Comparison of ENCODE assay signal across 19 cellular contexts in the genomic region with DNA sequence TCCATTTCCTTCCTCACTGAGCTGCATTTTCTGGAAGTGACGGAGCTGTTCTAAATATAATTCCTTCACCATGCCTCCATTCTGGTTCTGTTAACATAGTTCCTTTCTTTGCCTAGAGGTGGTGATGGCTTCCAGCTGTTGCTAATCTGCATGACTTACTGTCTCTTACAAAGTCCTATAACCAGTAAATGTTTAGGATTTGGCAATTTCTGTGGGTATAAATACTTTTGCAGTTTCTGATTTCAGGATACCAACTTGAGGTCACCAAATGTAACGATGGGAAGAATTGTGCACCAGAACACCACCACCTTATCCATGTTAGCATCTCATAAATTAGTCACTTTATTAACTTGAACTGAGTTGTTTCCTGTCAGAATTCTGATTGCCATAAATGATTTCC.
DNase-seq lines count a peak whose midpoint lies in the region; ATAC-seq and TF ChIP-seq lines count a peak whose summit lies in the region.
"Had no signal": no experiment of that assay in that cellular context is flagged by ENCODE, and none has a peak within 500 bp of the region (broad histone marks: within the 10 kb centered on the region; RNA-seq: fewer than 3 reads in every experiment).

No MANE protein-coding gene starts in this region.

- H3K23ac ChIP-seq in mesendoderm (ENCODE audit: low read length) = no peak overlapping the region

- no peak overlapping the region for H2BK5ac ChIP-seq in mesendoderm (ENCODE audit: low read length)

- H4K5ac ChIP-seq in mesendoderm (ENCODE audit: low read length) = no peak overlapping the region

- WGBS in mesendoderm (ENCODE audit: extremely low coverage, insufficient coverage, low lambda C conversion rate) = no CpG with 5 or more reads among the region's 2 CpGs

- no peak overlapping the region for H3K18ac ChIP-seq in mesendoderm (ENCODE audit: low read length)

- DNase-seq in AG08396 (ENCODE audit: low spot score) (peak; percentile 39), HFFc6 (peak; percentile 61), dedifferentiated amniotic fluid mesenchymal stem cell (ENCODE audit: extremely low spot score) (peak; percentile 78), mesendoderm (peak; percentile 27), NCI-H345 treated with DMSO at 0.1 percent for 48 hours (lab: John Stamatoyannopoulos, UW; ENCODE audit: unreplicated experiment) (no peak)
- DNase-seq in activated effector memory CD4-positive, alpha-beta T cell treated with Interleukin-2 at 50 U/mL for 16 hours = no peak
- no peak for DNase-seq in activated CD4-positive, alpha-beta T cell treated with anti-CD3 and anti-CD28 coated beads, Interleukin-2, amount 50 U/mL, for 4 hours
- DNase-seq in stimulated activated naive CD8-positive, alpha-beta T cell treated with anti-CD3 and anti-CD28 coated beads, Interleukin-15, amount 100 ng/mL, for 72 hours = no peak
- DNase-seq: activated T-cell treated with anti-CD3 and anti-CD28 coated beads for 4 hours; DMS153; NCI-H2029; NCI-H69; pancreas; stimulated activated CD4-positive, alpha-beta T cell treated with anti-CD3 and anti-CD28 coated beads, Interleukin-12 subunit alpha, Interleukin-12 subunit beta, amount 100 ng/mL, for 4 hours; substantia nigra; T-helper 17 cell had no signal

- H3K36me3 ChIP-seq in mesendoderm (ENCODE audit: control insufficient read depth, insufficient read depth, low read length) = no peaks in the 10 kb centered on the region
- H3K36me3 ChIP-seq: pancreas had no signal

- no peak overlapping the region for H3K56ac ChIP-seq in mesendoderm (ENCODE audit: low read length)

- H2BK120ac ChIP-seq in mesendoderm (ENCODE audit: low read depth, low read length) = no peak overlapping the region

- no peak overlapping the region for H3K4me3 ChIP-seq in mesendoderm (ENCODE audit: low read length)
- H3K4me3 ChIP-seq: pancreas had no signal

- no peak overlapping the region for H4K8ac ChIP-seq in mesendoderm (ENCODE audit: low read depth, low read length)

- H3K4me2 ChIP-seq in mesendoderm (ENCODE audit: low read length) = no peak overlapping the region

- H3K27me3 ChIP-seq in mesendoderm (ENCODE audit: insufficient read depth, low read length, poor library complexity) = no peaks in the 10 kb centered on the region
- H3K27me3 ChIP-seq: pancreas had no signal

- H3K36me3 Mint-ChIP-seq in HFFc6 (ENCODE audit: low read depth) = peaks cover 26% of the 10 kb centered on the region
- H3K36me3 Mint-ChIP-seq: activated naive CD8-positive, alpha-beta T cell; memory B cell had no signal

- no peaks in the 10 kb centered on the region for H3K79me1 ChIP-seq in mesendoderm (ENCODE audit: low read length)

- H3K4ac ChIP-seq in mesendoderm (ENCODE audit: low read depth, low read length) = no peak overlapping the region

- H3K27ac ChIP-seq in mesendoderm (ENCODE audit: low read depth, low read length) = no peak overlapping the region
- H3K27ac ChIP-seq: pancreas had no signal

- no peak for ATAC-seq in stimulated activated naive CD8-positive, alpha-beta T cell treated with anti-CD3 and anti-CD28 coated beads, Interleukin-15, amount 100 ng/mL, for 72 hours
- ATAC-seq: HCT116, pancreas, T-helper 17 cell had no signal

- H3K4me1 ChIP-seq in mesendoderm (ENCODE audit: control insufficient read depth, low read depth, low read length) = peaks cover 2% of the 10 kb centered on the region
- H3K4me1 ChIP-seq: pancreas had no signal

- peak overlapping the region; percentile 64 for H2BK15ac ChIP-seq in mesendoderm (replicated peaks; ENCODE audit: low read depth)

- no peak overlapping the region for H2AK5ac ChIP-seq in mesendoderm (ENCODE audit: low read length)

- H3K27ac Mint-ChIP-seq in HFFc6 = peak overlapping the region; percentile 83
- H3K27ac Mint-ChIP-seq in stimulated activated naive CD8-positive, alpha-beta T cell treated with anti-CD3 and anti-CD28 coated beads, Interleukin-15, amount 100 ng/mL, for 72 hours = no peak overlapping the region
- H3K27ac Mint-ChIP-seq: activated naive CD8-positive, alpha-beta T cell; memory B cell; T-helper 17 cell had no signal

- H3K27me3 Mint-ChIP-seq in HFFc6 (ENCODE audit: insufficient read depth) = no peaks in the 10 kb centered on the region
- no peaks in the 10 kb centered on the region for H3K27me3 Mint-ChIP-seq in stimulated activated naive CD8-positive, alpha-beta T cell treated with anti-CD3 and anti-CD28 coated beads, Interleukin-15, amount 100 ng/mL, for 72 hours
- H3K27me3 Mint-ChIP-seq: T-helper 17 cell had no signal

- peaks cover 81% of the 10 kb centered on the region for H3K4me1 Mint-ChIP-seq in HFFc6 (ENCODE audit: low read depth)
- H3K4me1 Mint-ChIP-seq in stimulated activated naive CD8-positive, alpha-beta T cell treated with anti-CD3 and anti-CD28 coated beads, Interleukin-15, amount 100 ng/mL, for 72 hours = no peaks in the 10 kb centered on the region
- H3K4me1 Mint-ChIP-seq: memory B cell, T-helper 17 cell had no signal

- H3K9ac ChIP-seq in mesendoderm (ENCODE audit: low read length) = no peak overlapping the region

- no peaks in the 10 kb centered on the region for H3K79me2 ChIP-seq in mesendoderm (ENCODE audit: control insufficient read depth, insufficient read depth, low read length)

- peaks cover 18% of the 10 kb centered on the region for H3K9me3 Mint-ChIP-seq in HFFc6
- peaks cover 0 to 8% of the 10 kb centered on the region in 2 donors for H3K9me3 Mint-ChIP-seq in stimulated activated naive CD8-positive, alpha-beta T cell treated with anti-CD3 and anti-CD28 coated beads, Interleukin-15, amount 100 ng/mL, for 72 hours

- peak; percentile 31 for TF ChIP-seq CTCF in HFFc6 (IDR thresholded peaks at IDR 0.05)

- H3K4me3 Mint-ChIP-seq in HFFc6 = peak overlapping the region; percentile 63
- H3K4me3 Mint-ChIP-seq in stimulated activated naive CD8-positive, alpha-beta T cell treated with anti-CD3 and anti-CD28 coated beads, Interleukin-15, amount 100 ng/mL, for 72 hours = no peak overlapping the region
- H3K4me3 Mint-ChIP-seq: activated naive CD8-positive, alpha-beta T cell; memory B cell; T-helper 17 cell had no signal

Comparison
In these comparisons a context has a peak if more than half of its experiments do, and no peak if none do; other contexts are left out.
1. DNase-seq: peak in AG08396 (single experiment), HFFc6 (single experiment), dedifferentiated amniotic fluid mesenchymal stem cell (single experiment) and mesendoderm (single experiment); none in activated effector memory CD4-positive, alpha-beta T cell treated with Interleukin-2 at 50 U/mL for 16 hours (single experiment), NCI-H345 treated with DMSO at 0.1 percent for 48 hours (single experiment), activated CD4-positive, alpha-beta T cell treated with anti-CD3 and anti-CD28 coated beads, Interleukin-2, amount 50 U/mL, for 4 hours (0 of 2) and stimulated activated naive CD8-positive, alpha-beta T cell treated with anti-CD3 and anti-CD28 coated beads, Interleukin-15, amount 100 ng/mL, for 72 hours (0 of 2).